In the genomic region with DNA sequence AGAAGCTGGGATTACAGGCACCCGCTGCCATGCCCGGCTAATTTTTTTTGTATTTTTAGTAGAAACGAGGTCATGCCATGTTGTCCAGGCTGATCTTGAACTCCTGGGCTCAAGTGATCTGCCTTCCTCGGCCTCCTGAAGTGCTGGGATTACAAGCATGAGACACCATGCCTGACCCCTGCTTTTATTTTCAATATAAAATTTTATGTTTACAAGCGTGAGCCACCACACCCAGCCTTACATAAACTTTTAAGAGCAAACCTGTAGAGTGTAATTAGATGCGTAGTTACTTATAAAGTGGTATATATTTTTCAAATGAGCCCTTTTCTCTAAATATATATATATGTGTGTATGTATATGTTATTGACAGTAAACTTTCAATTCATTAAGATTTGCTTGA, we compare ENCODE assay signal across 5 cellular contexts. TPM values are rescaled to one million over a fixed set of nuclear protein-coding genes. Genes with fewer than 3 reads are reported as not detected.
"Had no signal": no experiment of that assay in that cellular context is flagged by ENCODE, and none has a peak within 500 bp of the region (broad histone marks: within the 10 kb centered on the region; RNA-seq: fewer than 3 reads in every experiment).

No MANE protein-coding gene starts in this region.

- DNase-seq: H9, HCEC 1CT, IMR-90 had no signal

- ATAC-seq: GM23338 had no signal

- H3K4me3 ChIP-seq: GM23338 had no signal

RNA-seq across cellular contexts. Expression of gene AS3MT, which starts 57.6 kb away (rescaled TPM):
- total RNA-seq: HT-29 had no signal
